1 cellular context compared by ENCODE assay signal in the genomic region with DNA sequence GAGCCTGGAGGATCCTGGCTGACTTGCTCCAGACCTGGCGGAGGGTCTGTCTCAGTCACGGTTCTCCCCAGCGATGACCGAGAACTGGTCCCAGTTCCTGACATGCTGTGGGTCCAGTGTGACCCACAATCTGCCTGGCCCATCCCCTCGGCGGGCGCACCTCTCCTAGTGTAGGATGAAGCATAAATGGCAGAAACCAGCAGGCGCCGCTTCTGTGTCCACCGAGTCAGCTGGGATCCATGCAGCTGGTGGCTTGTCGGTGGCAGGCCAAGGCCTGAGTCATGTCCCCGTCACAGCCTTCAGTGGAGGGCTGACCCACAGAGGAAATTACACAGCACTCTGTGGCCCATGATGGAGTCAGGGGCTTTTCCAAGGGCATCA.
TF ChIP-seq lines count a peak whose summit lies in the region.

No MANE protein-coding gene starts in this region.

TF ChIP-seq in GM23338, 12 proteins besides CTCF, POLR2A, EP300 and RAD21 (continued from another document):
- TF ChIP-seq, protein P1, sequence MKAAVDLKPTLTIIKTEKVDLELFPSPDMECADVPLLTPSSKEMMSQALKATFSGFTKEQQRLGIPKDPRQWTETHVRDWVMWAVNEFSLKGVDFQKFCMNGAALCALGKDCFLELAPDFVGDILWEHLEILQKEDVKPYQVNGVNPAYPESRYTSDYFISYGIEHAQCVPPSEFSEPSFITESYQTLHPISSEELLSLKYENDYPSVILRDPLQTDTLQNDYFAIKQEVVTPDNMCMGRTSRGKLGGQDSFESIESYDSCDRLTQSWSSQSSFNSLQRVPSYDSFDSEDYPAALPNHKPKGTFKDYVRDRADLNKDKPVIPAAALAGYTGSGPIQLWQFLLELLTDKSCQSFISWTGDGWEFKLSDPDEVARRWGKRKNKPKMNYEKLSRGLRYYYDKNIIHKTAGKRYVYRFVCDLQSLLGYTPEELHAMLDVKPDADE (IDR thresholded peaks at IDR 0.05) = no peak
TF ChIP-seq in GM23338: peak in this region for 0.
